9 cellular contexts compared by ENCODE assay signal in the genomic region with DNA sequence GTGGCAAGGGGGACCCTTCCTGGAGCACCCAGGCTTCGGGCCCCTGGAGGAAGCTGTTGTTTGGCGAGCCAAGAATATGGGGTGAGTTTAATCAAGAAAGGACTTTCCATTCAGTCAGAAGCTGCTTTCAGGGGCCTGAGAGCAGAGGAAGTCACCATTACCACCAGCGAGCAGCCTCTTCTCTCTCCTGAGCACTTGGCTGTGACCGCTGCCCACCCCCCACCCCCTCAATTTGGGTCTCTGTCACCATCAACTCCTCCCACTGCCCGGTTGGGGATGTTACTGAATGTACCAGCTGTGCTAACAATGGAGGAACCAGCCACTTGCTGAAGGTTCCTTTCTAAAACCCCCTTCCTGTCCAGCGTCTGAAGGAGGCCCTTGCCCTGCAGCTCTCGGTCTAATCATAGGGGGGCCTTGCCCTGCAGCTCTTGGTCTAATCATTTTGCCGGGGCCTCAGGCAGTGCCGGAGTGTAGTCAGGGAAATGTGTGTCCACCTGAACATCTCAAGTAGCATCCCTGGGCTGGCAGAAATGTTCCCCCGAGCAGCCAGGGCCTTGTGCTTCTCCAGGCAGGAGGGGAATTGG. TPM values are rescaled to one million over a fixed set of nuclear protein-coding genes. Genes with fewer than 3 reads are reported as not detected.
DNase-seq lines count a peak whose midpoint lies in the region; ATAC-seq and TF ChIP-seq lines count a peak whose summit lies in the region.
"Had no signal": no experiment of that assay in that cellular context is flagged by ENCODE, and none has a peak within 500 bp of the region (broad histone marks: within the 10 kb centered on the region; RNA-seq: fewer than 3 reads in every experiment).

No MANE protein-coding gene starts in this region.

- no peaks in the 10 kb centered on the region for H3K9me3 Mint-ChIP-seq in T-helper 1 cell treated with Interleukin-12 subunit alpha and Interleukin-12 subunit beta and Interleukin-4 antibody, amounts not matched to agents 30 μg/mL and 1 μg/mL, for 36 hours

- no peak for TF ChIP-seq EP300 in stomach (IDR thresholded peaks at IDR 0.05)

- no peak for ATAC-seq in GM18519 (IDR thresholded peaks at IDR 0.05; ENCODE audit: low FRiP score, unreplicated experiment)

- H3K36me3 ChIP-seq in effector memory CD4-positive, alpha-beta T cell (ENCODE audit: control insufficient read depth, insufficient read depth, low read length), result peaks cover 4% of the 10 kb centered on the region
- H3K36me3 ChIP-seq in stomach (peaks cover 0 to 2% (median 0%) of the 10 kb centered on the region in 4 donors), HAP-1 (replicated peaks) (no peaks in the 10 kb centered on the region)

- no peaks in the 10 kb centered on the region for H3K27me3 Mint-ChIP-seq in T-helper 1 cell treated with Interleukin-12 subunit alpha and Interleukin-12 subunit beta and Interleukin-4 antibody, amounts not matched to agents 30 μg/mL and 1 μg/mL, for 36 hours (ENCODE audit: low read depth)

- intact Hi-C loops in stomach (cut with DNase I; ENCODE audit: low total_unique reads), result no loop called here

- 50 to 72% (median 66%) methylated on average over 10 of the region's 10 CpGs for WGBS in stomach, 5 donors

- peaks cover 29% of the 10 kb centered on the region for H3K4me1 Mint-ChIP-seq in T-helper 1 cell treated with Interleukin-12 subunit alpha and Interleukin-12 subunit beta and Interleukin-4 antibody, amounts not matched to agents 30 μg/mL and 1 μg/mL, for 36 hours (ENCODE audit: low read depth)

- H3K9me3 ChIP-seq in effector memory CD4-positive, alpha-beta T cell (ENCODE audit: control insufficient read depth, low read length), result no peaks in the 10 kb centered on the region
- H3K9me3 ChIP-seq in stomach (no peaks in the 10 kb centered on the region), HAP-1 (no peaks in the 10 kb centered on the region)

- H3K4me3 Mint-ChIP-seq in T-helper 1 cell treated with Interleukin-12 subunit alpha and Interleukin-12 subunit beta and Interleukin-4 antibody, amounts not matched to agents 30 μg/mL and 1 μg/mL, for 36 hours, result peak overlapping the region; percentile 98

- no peak for TF ChIP-seq POLR2A in stomach (IDR thresholded peaks at IDR 0.05)

- H3K4me1 ChIP-seq in effector memory CD4-positive, alpha-beta T cell (ENCODE audit: control insufficient read depth, insufficient read depth, low read length, poor library complexity, severe bottlenecking), result peaks cover 42% of the 10 kb centered on the region
- H3K4me1 ChIP-seq in stomach (peaks cover 0 to 54% (median 46%) of the 10 kb centered on the region in 4 donors), HAP-1 (no peaks in the 10 kb centered on the region)

- DNase-seq in T-helper 1 cell (no peak), stomach (peak; percentile 25), UCSD-AML1 (lab: John Stamatoyannopoulos, UW; ENCODE audit: unreplicated experiment) (no peak), HAP-1 (ENCODE audit: low spot score in 2 of 2) (no peak)
- DNase-seq in Jurkat, Clone E6-1 (ENCODE audit: low read depth, low spot score), result no peak
- DNase-seq in effector memory CD4-positive, alpha-beta T cell, result no peak

- TF ChIP-seq CTCF in stomach (IDR thresholded peaks at IDR 0.05), result no peak

- no peaks in the 10 kb centered on the region for H3K27me3 ChIP-seq in effector memory CD4-positive, alpha-beta T cell (replicated peaks; ENCODE audit: control insufficient read depth, insufficient read depth, low read length, poor library complexity, severe bottlenecking)
- H3K27me3 ChIP-seq in stomach, result no peaks in the 10 kb centered on the region
- H3K27me3 ChIP-seq in HAP-1 (ENCODE audit: low read depth), result no peaks in the 10 kb centered on the region

- H3K27ac Mint-ChIP-seq in T-helper 1 cell treated with Interleukin-12 subunit alpha and Interleukin-12 subunit beta and Interleukin-4 antibody, amounts not matched to agents 30 μg/mL and 1 μg/mL, for 36 hours, result peak overlapping the region; percentile 85

- in situ Hi-C loops in HAP-1 (cut with MboI; ENCODE audit: low sequenced_read_pairs), result no loop called here

- peak overlapping the region; percentile 95 for H3K4me3 ChIP-seq in Jurkat, Clone E6-1 (ENCODE audit: low read length)
- peak overlapping the region; percentile 63 for H3K4me3 ChIP-seq in effector memory CD4-positive, alpha-beta T cell (ENCODE audit: insufficient read depth, low read depth, low read length, poor library complexity, severe bottlenecking)
- H3K4me3 ChIP-seq in stomach (peak overlapping the region; percentile 37 to 52 (median 51)), HAP-1 (no peak overlapping the region)

- peak overlapping the region; percentile 85 for H3K27ac ChIP-seq in effector memory CD4-positive, alpha-beta T cell (ENCODE audit: insufficient read depth, low read length, poor library complexity, severe bottlenecking)
- H3K27ac ChIP-seq in stomach, result peak overlapping the region; percentile 57 to 86 (median 76)

- peaks cover 27% of the 10 kb centered on the region for H3K36me3 Mint-ChIP-seq in T-helper 1 cell treated with Interleukin-12 subunit alpha and Interleukin-12 subunit beta and Interleukin-4 antibody, amounts not matched to agents 30 μg/mL and 1 μg/mL, for 36 hours (ENCODE audit: low read depth)

RNA-seq across cellular contexts. Expression of a gene that starts 1.0 kb away (rescaled TPM):
- 19.7 TPM for polyA plus RNA-seq in Jurkat, Clone E6-1 (2012; ENCODE audit: insufficient read depth, insufficient read length)
- 100 to 1,000 TPM in 1 of 5 donors, 10 to 100 TPM in 2, 1 to 10 TPM in 2; 8.1 to 564 (median 11.2) TPM for total RNA-seq in stomach
- 1 to 10 TPM; 3.7 to 5.2 (median 4.7) TPM for polyA plus RNA-seq in stomach

RNA-seq across cellular contexts. Expression of a gene that starts 28.6 kb away (rescaled TPM):
- polyA plus RNA-seq in Jurkat, Clone E6-1 (2012; ENCODE audit: insufficient read depth, insufficient read length), result not detected
- not detected for total RNA-seq in stomach
- not detected for polyA plus RNA-seq in stomach
- total RNA-seq: RPMI7951 had no signal

RNA-seq across cellular contexts. Expression of a gene that starts 48.0 kb away (rescaled TPM):
- polyA plus RNA-seq in Jurkat, Clone E6-1 (2012; ENCODE audit: insufficient read depth, insufficient read length), result not detected
- total RNA-seq in stomach, result 10 to 100 TPM in 3 of 5 donors, 1 to 10 TPM in 2; 4.2 to 30.9 (median 16.9) TPM
- 1 to 10 TPM; 2.6 to 4.2 (median 3.5) TPM for polyA plus RNA-seq in stomach
